Comparison of ENCODE assay signal across 23 cellular contexts in the genomic region with DNA sequence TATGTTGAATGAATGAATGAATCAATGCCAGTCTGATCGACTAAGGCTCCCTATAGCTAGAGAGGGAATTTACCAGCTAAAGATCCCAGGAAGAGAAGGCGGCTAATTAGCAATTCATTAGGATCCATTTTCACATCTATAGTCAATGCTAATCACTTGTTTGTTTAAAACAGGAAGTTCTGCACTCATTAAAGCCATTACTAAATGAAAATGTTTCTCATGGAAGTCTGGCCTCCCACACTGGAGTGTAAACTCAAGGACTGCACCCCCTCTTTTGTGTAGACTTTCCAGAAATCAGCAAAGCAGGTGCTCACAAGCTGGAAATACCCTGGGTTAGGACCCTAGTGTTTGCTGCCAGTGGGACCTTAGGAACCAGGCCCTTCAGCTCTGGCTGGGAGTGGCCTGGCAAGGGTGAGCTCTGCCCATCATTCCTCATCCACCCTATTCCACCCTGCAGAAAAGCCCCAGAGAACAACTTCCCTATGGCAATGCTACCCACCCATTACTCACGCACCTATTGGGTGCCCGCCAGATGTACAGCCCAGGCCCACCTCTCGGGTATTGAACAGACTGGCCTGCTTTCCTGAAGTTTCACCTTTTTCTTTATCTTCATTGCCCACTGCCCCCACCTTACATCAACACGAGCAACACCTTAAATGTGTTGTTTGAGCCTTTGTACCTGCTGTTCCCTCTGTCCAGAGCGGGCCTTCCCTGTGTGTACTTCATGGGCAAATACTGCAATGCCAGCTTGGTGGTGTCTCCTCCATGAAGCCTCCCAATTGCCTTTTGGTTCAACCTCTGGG.
"Had no signal": no experiment of that assay in that cellular context is flagged by ENCODE, and none has a peak within 500 bp of the region (broad histone marks: within the 10 kb centered on the region; RNA-seq: fewer than 3 reads in every experiment).

No MANE protein-coding gene starts in this region.

- H3K4me3 Mint-ChIP-seq: activated naive CD8-positive, alpha-beta T cell treated with anti-CD3 and anti-CD28 coated beads, Interleukin-2, amount 10 ng/mL, durations not matched to agents 7 days and 5 days had no signal

- H3K27ac Mint-ChIP-seq: activated naive CD8-positive, alpha-beta T cell treated with anti-CD3 and anti-CD28 coated beads, Interleukin-2, amount 10 ng/mL, durations not matched to agents 7 days and 5 days had no signal

- H3K4me1 ChIP-seq: adrenal gland, breast epithelium had no signal

- H3K36me3 ChIP-seq: adrenal gland, breast epithelium, SJCRH30 had no signal

- H3K9ac ChIP-seq: SK-N-SH had no signal

- DNase-seq: activated CD4-positive, alpha-beta T cell treated with anti-CD3 and anti-CD28 coated beads for 4 hours; activated naive CD4-positive, alpha-beta T cell treated with anti-CD3 and anti-CD28 coated beads, Interleukin-2, amount 50 U/mL, for 16 hours; activated naive CD8-positive, alpha-beta T cell treated with anti-CD3 and anti-CD28 coated beads, Interleukin-2, amount 10 ng/mL, durations not matched to agents 7 days and 5 days; activated T-cell treated with anti-CD3 and anti-CD28 coated beads, Interleukin-2, amount 50 U/mL, for 1 hour; anterior cingulate cortex; central memory CD4-positive, alpha-beta T cell; Kasumi-1; NCI-H1105 treated with DMSO at 0.1 percent for 48 hours; NCI-H1436 treated with DMSO at 0.1 percent for 48 hours; NCI-H187; NCI-H2081; NCI-H510A treated with DMSO at 0.1 percent for 48 hours; NCI-H69; NK-92 treated with Interleukin-12 subunit alpha and Interleukin-12 subunit beta, amount 100 ng/mL, for 24 hours; Right ventricle myocardium superior; RPMI8226; SJCRH30; SK-N-SH; T-helper 1 cell had no signal

- H3K9me3 ChIP-seq: adrenal gland, SK-N-SH had no signal

- H3K27me3 Mint-ChIP-seq: activated naive CD8-positive, alpha-beta T cell treated with anti-CD3 and anti-CD28 coated beads, Interleukin-2, amount 10 ng/mL, durations not matched to agents 7 days and 5 days had no signal

- H3K4me3 ChIP-seq: adrenal gland, breast epithelium, SJCRH30 had no signal

- ATAC-seq: Panc1 had no signal

- H3K27me3 ChIP-seq: adrenal gland, breast epithelium, SJCRH30 had no signal

- H3K27ac ChIP-seq: adrenal gland, breast epithelium, SJCRH30, VCaP had no signal

- H3K4me2 ChIP-seq: SK-N-SH had no signal
